Comparison of ENCODE assay signal across 13 cellular contexts in the genomic region with DNA sequence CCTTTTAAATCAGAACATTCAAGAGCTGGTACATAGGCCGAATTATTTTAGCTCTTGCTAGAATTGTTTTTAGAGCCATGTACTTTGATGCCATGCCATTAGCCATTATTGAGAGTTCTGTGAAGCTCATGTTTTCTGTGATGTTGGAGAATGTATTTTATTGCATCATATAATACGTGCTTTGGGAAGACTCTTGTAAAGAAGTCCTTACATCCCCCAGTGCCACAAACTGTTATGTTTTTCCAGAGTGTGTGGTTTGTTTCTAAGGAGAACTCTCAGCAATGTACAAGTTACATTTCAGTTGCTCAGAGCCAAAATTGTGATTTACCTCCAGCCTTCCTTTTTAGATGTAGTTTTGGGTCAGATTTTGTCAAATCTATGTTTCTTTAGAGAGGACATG.
DNase-seq lines count a peak whose midpoint lies in the region; ATAC-seq and TF ChIP-seq lines count a peak whose summit lies in the region.
"Had no signal": no experiment of that assay in that cellular context is flagged by ENCODE, and none has a peak within 500 bp of the region (broad histone marks: within the 10 kb centered on the region; RNA-seq: fewer than 3 reads in every experiment).

No MANE protein-coding gene starts in this region.

- H3K9me3 Mint-ChIP-seq in stimulated activated naive CD8-positive, alpha-beta T cell treated with anti-CD3 and anti-CD28 coated beads, Interleukin-15, Interleukin-2, amounts not matched to agents 100 ng/mL and 50 ng/mL, for 24 hours = no peaks in the 10 kb centered on the region
- H3K9me3 Mint-ChIP-seq in activated naive CD8-positive, alpha-beta T cell (ENCODE audit: low read depth) = no peaks in the 10 kb centered on the region
- peaks cover 4% of the 10 kb centered on the region for H3K9me3 Mint-ChIP-seq in memory B cell

- no peak for TF ChIP-seq POLR2A in tibial nerve (IDR thresholded peaks at IDR 0.05)

- H3K27ac ChIP-seq in coronary artery = no peak overlapping the region
- H3K27ac ChIP-seq in tibial nerve = peak overlapping the region in 1 of 4 donors; percentile 2
- H3K27ac ChIP-seq: right lobe of liver had no signal

- no peaks in the 10 kb centered on the region for H3K27me3 Mint-ChIP-seq in stimulated activated naive CD8-positive, alpha-beta T cell treated with anti-CD3 and anti-CD28 coated beads, Interleukin-15, Interleukin-2, amounts not matched to agents 100 ng/mL and 50 ng/mL, for 24 hours
- H3K27me3 Mint-ChIP-seq in activated naive CD8-positive, alpha-beta T cell = no peaks in the 10 kb centered on the region
- H3K27me3 Mint-ChIP-seq in memory B cell = no peaks in the 10 kb centered on the region

- H3K4me1 Mint-ChIP-seq in stimulated activated naive CD8-positive, alpha-beta T cell treated with anti-CD3 and anti-CD28 coated beads, Interleukin-15, Interleukin-2, amounts not matched to agents 100 ng/mL and 50 ng/mL, for 24 hours (ENCODE audit: low read depth) = peaks cover 80% of the 10 kb centered on the region
- H3K4me1 Mint-ChIP-seq in activated naive CD8-positive, alpha-beta T cell (ENCODE audit: low read depth) = peaks cover 61% of the 10 kb centered on the region
- H3K4me1 Mint-ChIP-seq in memory B cell = peaks cover 31% of the 10 kb centered on the region

- no peak overlapping the region for H3K4me3 ChIP-seq in coronary artery
- no peak overlapping the region for H3K4me3 ChIP-seq in tibial nerve
- H3K4me3 ChIP-seq: right lobe of liver had no signal

- 74 to 82% methylated on average over 2 of the region's 2 CpGs for WGBS in tibial nerve, 2 donors

- H3K4me1 ChIP-seq in tibial nerve = peaks cover 0 to 42% (median 6%) of the 10 kb centered on the region in 4 donors
- H3K4me1 ChIP-seq: right lobe of liver had no signal

- no peak for TF ChIP-seq CTCF in coronary artery (IDR thresholded peaks at IDR 0.05)
- no peak for TF ChIP-seq CTCF in tibial nerve (IDR thresholded peaks at IDR 0.05)

- peaks cover 80% of the 10 kb centered on the region for H3K36me3 Mint-ChIP-seq in stimulated activated naive CD8-positive, alpha-beta T cell treated with anti-CD3 and anti-CD28 coated beads, Interleukin-15, Interleukin-2, amounts not matched to agents 100 ng/mL and 50 ng/mL, for 24 hours (ENCODE audit: low read depth)
- peaks cover 29% of the 10 kb centered on the region for H3K36me3 Mint-ChIP-seq in activated naive CD8-positive, alpha-beta T cell
- peaks cover 28% of the 10 kb centered on the region for H3K36me3 Mint-ChIP-seq in memory B cell

- no peak overlapping the region for H3K4me3 Mint-ChIP-seq in stimulated activated naive CD8-positive, alpha-beta T cell treated with anti-CD3 and anti-CD28 coated beads, Interleukin-15, Interleukin-2, amounts not matched to agents 100 ng/mL and 50 ng/mL, for 24 hours
- H3K4me3 Mint-ChIP-seq in activated naive CD8-positive, alpha-beta T cell = no peak overlapping the region
- H3K4me3 Mint-ChIP-seq in memory B cell = no peak overlapping the region

- no peak for TF ChIP-seq EP300 in tibial nerve (IDR thresholded peaks at IDR 0.05)

- H3K27me3 ChIP-seq in tibial nerve = no peaks in the 10 kb centered on the region
- H3K27me3 ChIP-seq: right lobe of liver had no signal

- no peaks in the 10 kb centered on the region for H3K9me3 ChIP-seq in tibial nerve
- H3K9me3 ChIP-seq: right lobe of liver had no signal

- H3K27ac Mint-ChIP-seq in stimulated activated naive CD8-positive, alpha-beta T cell treated with anti-CD3 and anti-CD28 coated beads, Interleukin-15, Interleukin-2, amounts not matched to agents 100 ng/mL and 50 ng/mL, for 24 hours = peak overlapping the region; percentile 83
- peak overlapping the region; percentile 86 for H3K27ac Mint-ChIP-seq in activated naive CD8-positive, alpha-beta T cell
- peak overlapping the region; percentile 76 for H3K27ac Mint-ChIP-seq in memory B cell

- H3K36me3 ChIP-seq in tibial nerve = peaks cover 0 to 8% (median 0%) of the 10 kb centered on the region in 3 donors
- H3K36me3 ChIP-seq: right lobe of liver had no signal

- no peak for ATAC-seq in stimulated activated naive CD8-positive, alpha-beta T cell treated with anti-CD3 and anti-CD28 coated beads, Interleukin-15, Interleukin-2, amounts not matched to agents 100 U/mL and 50 U/mL, for 24 hours
- ATAC-seq in memory B cell (ENCODE audit: low read depth) (no peak), HG03039 (IDR thresholded peaks at IDR 0.05; ENCODE audit: unreplicated experiment) (no peak)
- ATAC-seq: left cardiac atrium, right lobe of liver had no signal

- no peak for DNase-seq in stimulated activated naive CD8-positive, alpha-beta T cell treated with anti-CD3 and anti-CD28 coated beads, Interleukin-15, Interleukin-2, amounts not matched to agents 100 U/mL and 50 U/mL, for 24 hours
- DNase-seq in memory B cell (ENCODE audit: low spot score in 2 of 2) (no peak), coronary artery (ENCODE audit: low spot score) (no peak), tibial nerve (ENCODE audit: low spot score in 2 of 2) (no peak)
- DNase-seq: central memory CD4-positive, alpha-beta T cell; left cardiac atrium; MM.1S; NCI-H1694 treated with DMSO at 0.1 percent for 48 hours; NCI-H446 treated with DMSO at 0.1 percent for 48 hours; right lobe of liver had no signal
